ENCODE assay signal across 10 cellular contexts in genomic region chr20:41231850-41232249, GRCh38.
A peak's percentile ranks its signal among the peaks of the same experiment; 100 is the strongest.
DNase-seq lines count a peak whose midpoint lies in the region; ATAC-seq, FAIRE-seq and TF ChIP-seq lines count a peak whose summit lies in the region.
"Had no signal": no experiment of that assay in that cellular context is flagged by ENCODE, and none has a peak within 500 bp of the region (broad histone marks: within the 10 kb centered on the region; RNA-seq: fewer than 3 reads in every experiment).

No MANE protein-coding gene starts in this region.

- H3K4me1 Mint-ChIP-seq in HFFc6 (ENCODE audit: low read depth) = peaks cover 65% of the 10 kb centered on the region
- H3K4me1 Mint-ChIP-seq in activated CD8-positive, alpha-beta T cell treated with anti-CD3 and anti-CD28 coated beads, Interleukin-2, amount 10 ng/mL, durations not matched to agents 7 days and 5 days (ENCODE audit: low read depth) = peaks cover 45% of the 10 kb centered on the region
- peaks cover 52% of the 10 kb centered on the region for H3K4me1 Mint-ChIP-seq in stimulated activated naive CD8-positive, alpha-beta T cell treated with anti-CD3 and anti-CD28 coated beads, Interleukin-15, amount 100 ng/mL, for 72 hours

- no peaks in the 10 kb centered on the region for H3K9me3 ChIP-seq in hepatocyte (ENCODE audit: low read depth)

- CTCF ChIA-PET in activated CD8-positive, alpha-beta T cell treated with anti-CD3 and anti-CD28 coated beads, Interleukin-2, amount 10 ng/mL, durations not matched to agents 7 days and 5 days (lab: Charles Lee) = interaction anchor here (0.8 to 7.5 kb wide), 19 partner anchors 8 to 269 kb away, joined by 3 to 84 read pairs (median 9); partner anchors contain the start of gene LPIN3

- ATAC-seq in activated CD8-positive, alpha-beta T cell treated with anti-CD3 and anti-CD28 coated beads, Interleukin-2, amount 10 ng/mL, durations not matched to agents 7 days and 5 days = peak; percentile 62
- ATAC-seq in stimulated activated naive CD8-positive, alpha-beta T cell treated with anti-CD3 and anti-CD28 coated beads, Interleukin-15, amount 100 ng/mL, for 72 hours = peak; percentile 71

- DNase-seq in HFFc6 = no peak
- DNase-seq in activated CD8-positive, alpha-beta T cell treated with anti-CD3 and anti-CD28 coated beads, Interleukin-2, amount 10 ng/mL, durations not matched to agents 7 days and 5 days = no peak
- DNase-seq in hepatocyte (ENCODE audit: low spot score) = no peak
- DNase-seq in stimulated activated naive CD8-positive, alpha-beta T cell treated with anti-CD3 and anti-CD28 coated beads, Interleukin-15, amount 100 ng/mL, for 72 hours = peak; percentile 12 to 23
- DNase-seq in HuH-7.5 (ENCODE audit: low spot score) = no peak
- DNase-seq in HTR-8/SVneo (ENCODE audit: insufficient read length, low spot score) = no peak
- DNase-seq in AG08395 (ENCODE audit: low spot score) = no peak
- DNase-seq in CD1c-positive myeloid dendritic cell (ENCODE audit: extremely low spot score) = no peak
- DNase-seq: left colon had no signal

- H3K36me3 ChIP-seq in hepatocyte (replicated peaks; ENCODE audit: insufficient read depth, low read depth) = no peaks in the 10 kb centered on the region

- H3K9me2 ChIP-seq in hepatocyte (replicated peaks; ENCODE audit: insufficient read depth) = no peaks in the 10 kb centered on the region

- H3K27ac ChIP-seq in hepatocyte = peak overlapping the region; percentile 44

- H3K4me3 Mint-ChIP-seq in HFFc6 = peak overlapping the region; percentile 69
- peak overlapping the region; percentile 27 for H3K4me3 Mint-ChIP-seq in activated CD8-positive, alpha-beta T cell treated with anti-CD3 and anti-CD28 coated beads, Interleukin-2, amount 10 ng/mL, durations not matched to agents 7 days and 5 days
- peak overlapping the region; percentile 33 to 67 for H3K4me3 Mint-ChIP-seq in stimulated activated naive CD8-positive, alpha-beta T cell treated with anti-CD3 and anti-CD28 coated beads, Interleukin-15, amount 100 ng/mL, for 72 hours

- H3K4me2 ChIP-seq in hepatocyte = no peak overlapping the region

- 62% methylated on average over 4 of the region's 4 CpGs for WGBS in hepatocyte (ENCODE audit: low lambda C conversion rate, missing lambda C conversion rate)

- H3K27ac Mint-ChIP-seq in HFFc6 = peak overlapping the region; percentile 97
- peak overlapping the region; percentile 23 for H3K27ac Mint-ChIP-seq in activated CD8-positive, alpha-beta T cell treated with anti-CD3 and anti-CD28 coated beads, Interleukin-2, amount 10 ng/mL, durations not matched to agents 7 days and 5 days
- peak overlapping the region; percentile 60 to 88 for H3K27ac Mint-ChIP-seq in stimulated activated naive CD8-positive, alpha-beta T cell treated with anti-CD3 and anti-CD28 coated beads, Interleukin-15, amount 100 ng/mL, for 72 hours

- POLR2A ChIA-PET in activated CD8-positive, alpha-beta T cell treated with anti-CD3 and anti-CD28 coated beads, Interleukin-2, amount 10 ng/mL, durations not matched to agents 7 days and 5 days (lab: Charles Lee) = interaction anchor here (1.1 to 2.6 kb wide), 3 partner anchors 59 to 96 kb away, joined by 3 to 8 read pairs (median 3); no protein-coding TSS in a partner anchor

- H3K27me3 Mint-ChIP-seq in HFFc6 (ENCODE audit: insufficient read depth) = peaks cover 2% of the 10 kb centered on the region; the same call in 1 of the 2 replicates
- H3K27me3 Mint-ChIP-seq in activated CD8-positive, alpha-beta T cell treated with anti-CD3 and anti-CD28 coated beads, Interleukin-2, amount 10 ng/mL, durations not matched to agents 7 days and 5 days (ENCODE audit: low read depth) = no peaks in the 10 kb centered on the region
- H3K27me3 Mint-ChIP-seq in stimulated activated naive CD8-positive, alpha-beta T cell treated with anti-CD3 and anti-CD28 coated beads, Interleukin-15, amount 100 ng/mL, for 72 hours = no peaks in the 10 kb centered on the region

- no peak overlapping the region for H3K4me3 ChIP-seq in hepatocyte

- peaks cover 20% of the 10 kb centered on the region for H3K36me3 Mint-ChIP-seq in HFFc6 (ENCODE audit: low read depth)
- H3K36me3 Mint-ChIP-seq in activated CD8-positive, alpha-beta T cell treated with anti-CD3 and anti-CD28 coated beads, Interleukin-2, amount 10 ng/mL, durations not matched to agents 7 days and 5 days (ENCODE audit: low read depth) = peaks cover 3% of the 10 kb centered on the region

- H2AFZ ChIP-seq in hepatocyte = no peak overlapping the region

- FAIRE-seq in HTR-8/SVneo (lab: Jason Lieb, UNC) = no peak
- FAIRE-seq: H1 had no signal

- H3K4me1 ChIP-seq in hepatocyte (ENCODE audit: insufficient read depth) = no peaks in the 10 kb centered on the region

- H3K27me3 ChIP-seq in hepatocyte = no peaks in the 10 kb centered on the region

- no peaks in the 10 kb centered on the region for H3K9me3 Mint-ChIP-seq in HFFc6
- H3K9me3 Mint-ChIP-seq in activated CD8-positive, alpha-beta T cell treated with anti-CD3 and anti-CD28 coated beads, Interleukin-2, amount 10 ng/mL, durations not matched to agents 7 days and 5 days (ENCODE audit: insufficient read depth) = no peaks in the 10 kb centered on the region
- no peaks in the 10 kb centered on the region for H3K9me3 Mint-ChIP-seq in stimulated activated naive CD8-positive, alpha-beta T cell treated with anti-CD3 and anti-CD28 coated beads, Interleukin-15, amount 100 ng/mL, for 72 hours

- H3K79me2 ChIP-seq in hepatocyte = no peaks in the 10 kb centered on the region

- no peaks in the 10 kb centered on the region for H4K20me1 ChIP-seq in hepatocyte (ENCODE audit: insufficient read depth, poor library complexity, severe bottlenecking)

- TF ChIP-seq CTCF in HFFc6 (IDR thresholded peaks at IDR 0.05) (no peak), hepatocyte (IDR thresholded peaks at IDR 0.05; ENCODE audit: poor library complexity) (no peak)

Comparison
In these comparisons a context has a peak if more than half of its experiments do, and no peak if none do; other contexts are left out.
1. DNase-seq: peak in stimulated activated naive CD8-positive, alpha-beta T cell treated with anti-CD3 and anti-CD28 coated beads, Interleukin-15, amount 100 ng/mL, for 72 hours (2 of 2); none in HFFc6 (single experiment), activated CD8-positive, alpha-beta T cell treated with anti-CD3 and anti-CD28 coated beads, Interleukin-2, amount 10 ng/mL, durations not matched to agents 7 days and 5 days (single experiment), hepatocyte (single experiment), HuH-7.5 (single experiment), HTR-8/SVneo (single experiment), AG08395 (single experiment) and CD1c-positive myeloid dendritic cell (single experiment).
2. H3K27ac Mint-ChIP-seq: peak in every context shown above with its lines; median percentile 97 in HFFc6; 74 in stimulated activated naive CD8-positive, alpha-beta T cell treated with anti-CD3 and anti-CD28 coated beads, Interleukin-15, amount 100 ng/mL, for 72 hours; 23 in activated CD8-positive, alpha-beta T cell treated with anti-CD3 and anti-CD28 coated beads, Interleukin-2, amount 10 ng/mL, durations not matched to agents 7 days and 5 days.
3. Peak in every context shown above with its lines, with median percentiles within 50 percentile points of each other: H3K4me3 Mint-ChIP-seq.